8 cellular contexts compared by ENCODE assay signal in the genomic region with DNA sequence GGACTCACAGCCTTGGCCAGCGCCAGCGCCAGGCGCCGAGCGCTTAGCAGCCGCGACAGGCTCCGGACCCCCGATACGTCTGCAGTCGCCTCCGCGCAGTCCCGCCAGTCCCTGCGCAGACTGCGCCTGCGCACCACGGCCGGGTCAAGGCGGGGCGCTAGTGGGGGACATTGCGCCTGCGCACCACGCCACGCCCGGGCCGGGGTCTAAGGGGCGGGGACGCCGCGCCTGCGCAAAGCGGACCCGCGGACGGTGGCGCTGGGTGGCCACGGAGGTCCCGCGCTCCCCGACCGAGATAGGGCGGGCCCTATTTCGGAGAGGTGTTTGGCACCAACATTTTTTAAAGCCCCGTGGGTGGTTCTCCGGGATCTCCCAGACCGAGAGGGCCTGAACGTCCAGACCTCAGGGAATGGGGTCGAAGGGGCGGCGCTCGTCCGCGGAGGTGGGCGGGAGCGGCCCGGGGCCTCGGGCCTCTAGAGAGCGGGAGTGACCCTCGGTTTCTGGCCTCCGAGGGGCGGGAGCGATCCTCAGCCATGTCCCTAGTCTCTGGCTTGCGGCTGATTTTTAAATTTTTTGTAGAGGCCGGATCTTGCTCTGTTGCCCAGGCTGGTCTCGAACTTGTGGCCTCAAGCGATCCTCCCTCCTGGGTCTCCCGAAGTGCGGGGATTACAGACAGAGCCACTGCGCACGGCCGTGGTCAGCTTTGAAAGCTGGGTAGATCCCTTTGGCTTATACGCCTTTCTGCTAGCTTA.
A peak's percentile ranks its signal among the peaks of the same experiment; 100 is the strongest.
DNase-seq lines count a peak whose midpoint lies in the region; ATAC-seq and TF ChIP-seq lines count a peak whose summit lies in the region.
"Not testable (repeated sequence)": the region's sequence is repeated elsewhere in the genome, so short reads cannot be mapped to it uniquely, and the experiment has no call there.

No MANE protein-coding gene starts in this region.

- in situ Hi-C loops in astrocyte of the spinal cord (cut with HindIII; ENCODE audit: low sequenced_read_pairs), result not testable (repeated sequence)

- H3K27me3 Mint-ChIP-seq in Calu3 (ENCODE audit: unreplicated experiment), result not testable (repeated sequence)

- H3K4me1 Mint-ChIP-seq in Calu3 (ENCODE audit: low read depth, unreplicated experiment), result not testable (repeated sequence)

- H3K27me3 ChIP-seq in WERI-Rb-1 (ENCODE audit: insufficient read depth, low read depth, severe bottlenecking); neuron (ENCODE audit: insufficient read depth, low read length): not testable (repeated sequence)

- H3K4me3 Mint-ChIP-seq in Calu3 (ENCODE audit: low read depth, unreplicated experiment), result peak overlapping the region; percentile 66

- CTCF ChIA-PET in Calu3 (lab: Charles Lee), result not testable (repeated sequence)

- H3K27ac ChIP-seq in WERI-Rb-1, result peak overlapping the region; percentile 66

- peaks cover 20% of the 10 kb centered on the region for H3K36me3 Mint-ChIP-seq in Calu3 (ENCODE audit: insufficient read depth, unreplicated experiment)

- TF ChIP-seq CTCF in Calu3 (IDR thresholded peaks at IDR 0.05; ENCODE audit: unreplicated experiment); WERI-Rb-1 (IDR thresholded peaks at IDR 0.05; ENCODE audit: low read depth, low read length); astrocyte of the spinal cord (IDR thresholded peaks at IDR 0.05; ENCODE audit: low read depth, low read length): not testable (repeated sequence)

- BruUV-seq in Calu3 (replicated peaks; lab: Mats Ljungman, UMichigan), result TSS peak; percentile 71

- intact Hi-C loops in Calu3 (cut with micrococcal nuclease; ENCODE audit: unreplicated experiment); cardiac septum (cut with DNase I): not testable (repeated sequence)

- H3K9me3 ChIP-seq in WERI-Rb-1 (ENCODE audit: severe bottlenecking); neuron (ENCODE audit: low read length): not testable (repeated sequence)

- peak overlapping the region; percentile 5 for H3K27ac Mint-ChIP-seq in Calu3 (ENCODE audit: unreplicated experiment)

- H2AFZ ChIP-seq in neuron (ENCODE audit: low read depth, low read length), result peak overlapping the region; percentile 77

- H3K4me1 ChIP-seq in neuron (ENCODE audit: insufficient read depth, low read length), result not testable (repeated sequence)

- H3K36me3 ChIP-seq in WERI-Rb-1; neuron (ENCODE audit: insufficient read depth, low read length): not testable (repeated sequence)

- peak; percentile 81 for ATAC-seq in GM21423 (IDR thresholded peaks at IDR 0.05; ENCODE audit: unreplicated experiment)
- ATAC-seq in HG03520 (IDR thresholded peaks at IDR 0.05; ENCODE audit: unreplicated experiment), result peak; percentile 79

- peak overlapping the region; percentile 60 for H3K4me3 ChIP-seq in WERI-Rb-1 (ENCODE audit: low read depth, low read length)
- peak overlapping the region; percentile 55 for H3K4me3 ChIP-seq in astrocyte of the spinal cord (ENCODE audit: low read depth, low read length)
- H3K4me3 ChIP-seq in neuron (ENCODE audit: low read length), result peak overlapping the region; percentile 61

- H3K9me3 Mint-ChIP-seq in Calu3 (ENCODE audit: low read depth, unreplicated experiment), result not testable (repeated sequence)

- DNase-seq in Calu3 (peak; percentile 94), WERI-Rb-1 (peak; percentile 74), astrocyte of the spinal cord (ENCODE audit: low read depth, low spot score) (peak; percentile 65), cardiac septum (ENCODE audit: low spot score) (peak; percentile 96)
- DNase-seq in stimulated activated CD8-positive, alpha-beta memory T cell treated with anti-CD3 and anti-CD28 coated beads, Interleukin-7, amount 100 ng/mL, for 1 hour (ENCODE audit: low read depth in 2 of 2), result peak; percentile 70 to 83

Comparison
In these comparisons a context has a peak if more than half of its experiments do, and no peak if none do; other contexts are left out.
1. Peak in every context shown above with its lines: DNase-seq, ATAC-seq, H3K4me3 ChIP-seq and H3K27ac ChIP-seq.